10 cellular contexts compared by ENCODE assay signal in the genomic region with DNA sequence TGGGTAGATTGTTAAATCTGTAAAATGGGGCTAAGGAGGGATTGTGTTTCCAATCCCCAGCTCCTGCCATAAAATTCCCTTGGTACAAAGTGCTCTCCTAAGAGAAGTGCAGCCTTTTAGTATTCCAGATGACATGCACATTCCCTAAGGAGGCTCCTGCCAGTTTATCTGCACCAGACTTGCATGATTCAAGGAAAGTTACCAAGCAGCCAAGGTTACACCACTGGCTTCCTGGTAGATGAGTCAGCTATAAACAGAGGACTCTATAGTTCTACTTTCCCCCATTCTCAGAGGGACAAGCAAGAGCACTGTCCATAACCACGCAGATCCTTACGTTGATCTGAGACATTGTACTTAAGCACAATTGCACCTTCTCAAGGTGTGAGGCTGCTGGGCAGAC. TPM values are rescaled to one million over a fixed set of nuclear protein-coding genes. Genes with fewer than 3 reads are reported as not detected.
A peak's percentile ranks its signal among the peaks of the same experiment; 100 is the strongest.
DNase-seq lines count a peak whose midpoint lies in the region; ATAC-seq and TF ChIP-seq lines count a peak whose summit lies in the region.
"Had no signal": no experiment of that assay in that cellular context is flagged by ENCODE, and none has a peak within 500 bp of the region (broad histone marks: within the 10 kb centered on the region; RNA-seq: fewer than 3 reads in every experiment).

No MANE protein-coding gene starts in this region.

- H3K36me3 ChIP-seq in HEK293 (ENCODE audit: control insufficient read depth in 2 of 2, insufficient read depth in 1 of 2, low read length in 2 of 2) = no peaks in the 10 kb centered on the region

- H3K27me3 Mint-ChIP-seq in activated T-cell treated with anti-CD3 and anti-CD28 coated beads, Interleukin-2, amount 50 U/mL, for 72 hours (ENCODE audit: low read depth) = peaks cover 26% of the 10 kb centered on the region

- no peaks in the 10 kb centered on the region for H3K4me1 ChIP-seq in HEK293 (ENCODE audit: control insufficient read depth, insufficient read depth, low read length)

- H3K4me3 ChIP-seq in HEK293 (ENCODE audit: low read depth, low read length) (no peak overlapping the region), fibroblast of pulmonary artery (replicated peaks; ENCODE audit: low read depth, low read length) (no peak overlapping the region)

- CTCF ChIA-PET in HEK293 (lab: Yijun Ruan, JAX) = no interaction called here

- H3K27ac Mint-ChIP-seq in activated T-cell treated with anti-CD3 and anti-CD28 coated beads, Interleukin-2, amount 50 U/mL, for 72 hours = no peak overlapping the region
- H3K27ac Mint-ChIP-seq: dendritic cell treated with granulocyte-macrophage colony-stimulating factor and Interleukin-4, amounts not matched to agents 40 ng/mL and 50 ng/mL, for 4 days; T-helper 17 cell had no signal

- no peak overlapping the region for H3K27ac ChIP-seq in HEK293 (ENCODE audit: extremely low read depth, low read depth, low read length)

- H3K4me3 Mint-ChIP-seq in activated T-cell treated with anti-CD3 and anti-CD28 coated beads, Interleukin-2, amount 50 U/mL, for 72 hours = no peak overlapping the region
- H3K4me3 Mint-ChIP-seq: dendritic cell treated with granulocyte-macrophage colony-stimulating factor and Interleukin-4, amounts not matched to agents 40 ng/mL and 50 ng/mL, for 4 days; T-helper 17 cell had no signal

- no peak for ATAC-seq in activated T-cell treated with anti-CD3 and anti-CD28 coated beads, Interleukin-2, amount 50 U/mL, for 72 hours (replicated peaks in 1 of 2)
- no peak for ATAC-seq in HG03025 (IDR thresholded peaks at IDR 0.05; ENCODE audit: low FRiP score, unreplicated experiment)
- ATAC-seq: T-helper 17 cell had no signal

- no peaks in the 10 kb centered on the region for H3K4me1 Mint-ChIP-seq in activated T-cell treated with anti-CD3 and anti-CD28 coated beads, Interleukin-2, amount 50 U/mL, for 72 hours (ENCODE audit: low read depth)

- H3K36me3 Mint-ChIP-seq in activated T-cell treated with anti-CD3 and anti-CD28 coated beads, Interleukin-2, amount 50 U/mL, for 72 hours (ENCODE audit: insufficient read depth in 2 of 2) = no peaks in the 10 kb centered on the region

- POLR2A ChIA-PET in HEK293 (lab: Yijun Ruan, JAX) = no interaction called here

- peak; percentile 55 for DNase-seq in SW480 (ENCODE audit: low spot score)
- peak; percentile 92 for DNase-seq in fibroblast of pulmonary artery (ENCODE audit: low read depth)
- peak; percentile 72 for DNase-seq in stromal cell of bone marrow (ENCODE audit: low read depth)
- no peak for DNase-seq in activated T-cell treated with anti-CD3 and anti-CD28 coated beads, Interleukin-2, amount 50 U/mL, for 72 hours
- no peak for DNase-seq in HuH-7 (ENCODE audit: low spot score)
- DNase-seq: activated T-cell treated with anti-CD3 and anti-CD28 coated beads, Interleukin-2, amount 50 U/mL, for 48 hours; T-helper 17 cell had no signal

- H3K9me3 Mint-ChIP-seq in activated T-cell treated with anti-CD3 and anti-CD28 coated beads, Interleukin-2, amount 50 U/mL, for 72 hours = no peaks in the 10 kb centered on the region
- H3K9me3 Mint-ChIP-seq: dendritic cell treated with granulocyte-macrophage colony-stimulating factor and Interleukin-4, amounts not matched to agents 40 ng/mL and 50 ng/mL, for 4 days had no signal

- TF ChIP-seq CTCF in HEK293 (tag by site-specific recombination; IDR thresholded peaks at IDR 0.05) = no peak
- TF ChIP-seq CTCF in fibroblast of pulmonary artery (IDR thresholded peaks at IDR 0.05; ENCODE audit: low read length, missing control alignments) = no peak

- no peaks in the 10 kb centered on the region for H3K9me3 ChIP-seq in HEK293 (ENCODE audit: control insufficient read depth, insufficient read depth, low read depth, low read length)

TF ChIP-seq in HEK293, 187 proteins besides CTCF, POLR2A, EP300 and RAD21:
- no peak for TF ChIP-seq ZIC2 (tag by site-specific recombination; IDR thresholded peaks at IDR 0.05)
- 0 out of 2 replicates have a peak, but pooled peaks have one; percentile 14 for TF ChIP-seq PRDM1 (tag by site-specific recombination; IDR thresholded peaks at IDR 0.05)

RNA-seq across cellular contexts. Expression of gene CALB2, which starts 1.9 kb away (rescaled TPM):
- total RNA-seq in activated T-cell treated with anti-CD3 and anti-CD28 coated beads, Interleukin-2, amount 50 U/mL, for 72 hours = not detected
- total RNA-seq: T-helper 17 cell had no signal

Comparison
In these comparisons a context has a peak if more than half of its experiments do, and no peak if none do; other contexts are left out.
1. DNase-seq: peak in SW480 (single experiment), fibroblast of pulmonary artery (single experiment) and stromal cell of bone marrow (single experiment); none in activated T-cell treated with anti-CD3 and anti-CD28 coated beads, Interleukin-2, amount 50 U/mL, for 72 hours (0 of 2) and HuH-7 (single experiment).